In genomic region chr3:196790636-196791035, GRCh38 we compare ENCODE assay signal across 16 cellular contexts.
"Had no signal": no experiment of that assay in that cellular context is flagged by ENCODE, and none has a peak within 500 bp of the region (broad histone marks: within the 10 kb centered on the region; RNA-seq: fewer than 3 reads in every experiment).

No MANE protein-coding gene starts in this region.

- H3K27me3 Mint-ChIP-seq: progenitor cell of endocrine pancreas, type B pancreatic cell had no signal

- H3K27ac ChIP-seq: foreskin keratinocyte, ovary had no signal

- H3K36me3 ChIP-seq: ovary had no signal

- H3K27ac Mint-ChIP-seq: progenitor cell of endocrine pancreas, type B pancreatic cell had no signal

- H3K36me3 Mint-ChIP-seq: natural killer cell had no signal

- H3K9me3 Mint-ChIP-seq: natural killer cell had no signal

- DNase-seq: cortex of kidney; dorsolateral prefrontal cortex; effector CD8-positive, alpha-beta T cell; foreskin keratinocyte; hippocampal formation; natural killer cell; nucleus accumbens; ovary; right cardiac atrium; small intestine; stimulated activated CD4-positive, alpha-beta T cell treated with anti-CD3 and anti-CD28 coated beads, Interleukin-2, amount 100 ng/mL, for 48 hours; stimulated activated naive CD4-positive, alpha-beta T cell treated with Interleukin-2 at 50 U/mL for 16 hours had no signal

- H3K27me3 ChIP-seq: dorsolateral prefrontal cortex, foreskin keratinocyte, ovary had no signal

- H3K9me3 ChIP-seq: ovary had no signal

- ATAC-seq: foreskin keratinocyte, left lobe of liver, natural killer cell, right cardiac atrium had no signal

- H3K4me3 Mint-ChIP-seq: natural killer cell, neural crest cell, type B pancreatic cell had no signal

- H3K4me3 ChIP-seq: dorsolateral prefrontal cortex, ovary had no signal
